Comparison of ENCODE assay signal across 1 cellular context in the genomic region with DNA sequence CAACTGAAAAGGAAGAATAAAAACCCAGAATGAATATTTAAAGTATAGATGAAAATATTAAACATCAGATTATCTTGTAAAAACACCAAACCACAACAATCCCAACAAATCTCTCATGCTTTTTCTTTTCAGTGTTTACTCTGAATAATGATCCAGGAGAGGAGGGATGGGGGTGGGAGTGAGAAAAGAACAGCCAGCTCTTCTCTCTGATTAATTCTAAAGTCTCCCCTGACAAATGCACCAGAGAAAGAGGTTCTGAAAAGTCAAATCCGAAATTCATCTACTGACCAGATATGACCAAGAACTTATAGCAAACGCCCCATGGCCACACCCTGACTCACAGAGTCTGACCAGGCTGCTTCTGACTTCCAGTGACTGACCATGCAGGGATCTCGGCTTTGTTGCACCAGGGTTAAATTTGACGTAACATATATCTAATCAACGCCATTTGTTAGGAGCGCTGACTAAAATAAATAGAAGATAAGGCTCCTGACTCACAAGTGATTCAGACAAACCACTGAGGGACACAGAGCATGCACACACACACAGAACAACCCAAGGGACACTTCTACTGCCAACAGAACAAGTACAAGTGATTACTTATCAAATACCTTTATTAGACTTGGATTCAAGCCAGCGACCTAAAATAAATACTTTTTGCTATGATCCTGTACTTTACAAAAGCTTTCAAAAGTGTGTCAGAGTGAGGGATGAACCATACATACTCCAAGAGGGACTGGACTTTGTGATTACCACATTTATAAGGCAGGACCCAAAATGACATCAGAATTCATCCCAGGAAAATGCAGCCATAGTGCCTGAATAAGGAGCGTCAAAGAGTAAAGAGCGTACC.
TF ChIP-seq lines count a peak whose summit lies in the region.

No MANE protein-coding gene starts in this region.

TF ChIP-seq in SK-N-SH treated with all-trans-retinoic acid at 6 μM for 48 hours, 23 proteins besides CTCF, POLR2A, EP300 and RAD21 (continued from another document):
- TF ChIP-seq, protein P1, sequence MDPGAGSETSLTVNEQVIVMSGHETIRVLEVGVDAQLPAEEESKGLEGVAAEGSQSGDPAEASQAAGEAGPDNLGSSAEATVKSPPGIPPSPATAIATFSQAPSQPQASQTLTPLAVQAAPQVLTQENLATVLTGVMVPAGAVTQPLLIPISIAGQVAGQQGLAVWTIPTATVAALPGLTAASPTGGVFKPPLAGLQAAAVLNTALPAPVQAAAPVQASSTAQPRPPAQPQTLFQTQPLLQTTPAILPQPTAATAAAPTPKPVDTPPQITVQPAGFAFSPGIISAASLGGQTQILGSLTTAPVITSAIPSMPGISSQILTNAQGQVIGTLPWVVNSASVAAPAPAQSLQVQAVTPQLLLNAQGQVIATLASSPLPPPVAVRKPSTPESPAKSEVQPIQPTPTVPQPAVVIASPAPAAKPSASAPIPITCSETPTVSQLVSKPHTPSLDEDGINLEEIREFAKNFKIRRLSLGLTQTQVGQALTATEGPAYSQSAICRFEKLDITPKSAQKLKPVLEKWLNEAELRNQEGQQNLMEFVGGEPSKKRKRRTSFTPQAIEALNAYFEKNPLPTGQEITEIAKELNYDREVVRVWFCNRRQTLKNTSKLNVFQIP (CRISPR knock-in tag; IDR thresholded peaks at IDR 0.05; ENCODE audit: borderline replicate concordance, low read depth), result no peak
- 0 out of 2 replicates have a peak, but pooled peaks have one; percentile 24 for TF ChIP-seq ZFP3 (CRISPR knock-in tag; IDR thresholded peaks at IDR 0.05)
